8 cellular contexts compared by ENCODE assay signal in genomic region chr17:47949197-47949759, GRCh38. TPM values are rescaled to one million over a fixed set of nuclear protein-coding genes. Genes with fewer than 3 reads are reported as not detected.
DNase-seq lines count a peak whose midpoint lies in the region; ATAC-seq, FAIRE-seq and TF ChIP-seq lines count a peak whose summit lies in the region.

No MANE protein-coding gene starts in this region.

- H3K36me3 Mint-ChIP-seq in effector memory CD8-positive, alpha-beta T cell (ENCODE audit: insufficient read depth) = peaks cover 12% of the 10 kb centered on the region

- no peak overlapping the region for H2BK120ac ChIP-seq in mesendoderm (ENCODE audit: low read depth, low read length)

- peaks cover 2% of the 10 kb centered on the region for H3K4me1 ChIP-seq in mesendoderm (ENCODE audit: control insufficient read depth, low read depth, low read length)

- peak overlapping the region; percentile 42 for H3K18ac ChIP-seq in mesendoderm (ENCODE audit: low read length)

- FAIRE-seq in GM12892 (lab: Jason Lieb, UNC) = peak; percentile 93

- no peak overlapping the region for H3K27ac ChIP-seq in mesendoderm (ENCODE audit: low read depth, low read length)

- peak overlapping the region; percentile 8 for H2BK15ac ChIP-seq in mesendoderm (replicated peaks; ENCODE audit: low read depth)

- peak overlapping the region; percentile 40 for H3K9ac ChIP-seq in mesendoderm (ENCODE audit: low read length)

- peak overlapping the region; percentile 59 to 71 for H3K4me3 Mint-ChIP-seq in effector memory CD8-positive, alpha-beta T cell

- H3K27me3 Mint-ChIP-seq in effector memory CD8-positive, alpha-beta T cell = no peaks in the 10 kb centered on the region

- no peaks in the 10 kb centered on the region for H3K79me1 ChIP-seq in mesendoderm (ENCODE audit: low read length)

- peaks cover 30 to 33% of the 10 kb centered on the region in 2 donors for H3K4me1 Mint-ChIP-seq in effector memory CD8-positive, alpha-beta T cell (ENCODE audit: low read depth in 2 of 2)

- H3K27me3 ChIP-seq in mesendoderm (ENCODE audit: insufficient read depth, low read length, poor library complexity) = no peaks in the 10 kb centered on the region

- H3K23ac ChIP-seq in mesendoderm (ENCODE audit: low read length) = no peak overlapping the region

- peak overlapping the region; percentile 30 to 75 for H3K27ac Mint-ChIP-seq in effector memory CD8-positive, alpha-beta T cell

- H3K56ac ChIP-seq in mesendoderm (ENCODE audit: low read length) = peak overlapping the region; percentile 68

- DNase-seq in GM12892 (ENCODE audit: insufficient read length) (peak; percentile 70), HPDE6-E6E7 (ENCODE audit: extremely low spot score) (peak; percentile 66), NCI-H82 treated with DMSO at 0.1 percent for 48 hours (lab: John Stamatoyannopoulos, UW; ENCODE audit: unreplicated experiment) (peak; percentile 65), mesendoderm (peak; percentile 88), cortex of kidney (lab: John Stamatoyannopoulos, UW) (no peak)
- peak; percentile 92 for DNase-seq in activated CD8-positive, alpha-beta memory T cell treated with anti-CD3 and anti-CD28 coated beads for 24 hours
- peak; percentile 69 to 76 (median 73) for DNase-seq in effector memory CD8-positive, alpha-beta T cell
- peak; percentile 71 for DNase-seq in stimulated activated CD8-positive, alpha-beta memory T cell treated with anti-CD3 and anti-CD28 coated beads, Interleukin-12 subunit alpha, Interleukin-12 subunit beta, amount 100 ng/mL, for 1 hour (ENCODE audit: low read depth)

- no peak overlapping the region for H3K4me3 ChIP-seq in mesendoderm (ENCODE audit: low read length)

- H4K8ac ChIP-seq in mesendoderm (ENCODE audit: low read depth, low read length) = no peak overlapping the region

- H3K9me3 Mint-ChIP-seq in effector memory CD8-positive, alpha-beta T cell = no peaks in the 10 kb centered on the region

- peak overlapping the region; percentile 10 for H3K4me2 ChIP-seq in mesendoderm (ENCODE audit: low read length)

- peak; percentile 67 for ATAC-seq in effector memory CD8-positive, alpha-beta T cell (replicated peaks)

- no peak overlapping the region for H4K5ac ChIP-seq in mesendoderm (ENCODE audit: low read length)

- no peaks in the 10 kb centered on the region for H3K79me2 ChIP-seq in mesendoderm (ENCODE audit: control insufficient read depth, insufficient read depth, low read length)

- WGBS in mesendoderm (ENCODE audit: extremely low coverage, insufficient coverage, low lambda C conversion rate) = no CpG with 5 or more reads among the region's 22 CpGs

- H2AK5ac ChIP-seq in mesendoderm (ENCODE audit: low read length) = no peak overlapping the region

- no peak overlapping the region for H3K4ac ChIP-seq in mesendoderm (ENCODE audit: low read depth, low read length)

- no peak overlapping the region for H2BK5ac ChIP-seq in mesendoderm (ENCODE audit: low read length)

- TF ChIP-seq POLR2A in GM12892 (IDR thresholded peaks at IDR 0.05; ENCODE audit: low read depth, low read length) = no peak

- H3K36me3 ChIP-seq in mesendoderm (ENCODE audit: control insufficient read depth, insufficient read depth, low read length) = no peaks in the 10 kb centered on the region

RNA-seq across cellular contexts. Expression of gene PNPO, which starts 7.9 kb away (rescaled TPM):
- 18.2 TPM for polyA plus RNA-seq in GM12892 (2012; ENCODE audit: missing spikeins)
- polyA plus RNA-seq in mesendoderm (2013, experiment 1 of 2) = 2.6 TPM
- 2.9 TPM for polyA plus RNA-seq in mesendoderm (2013, experiment 2 of 2)

RNA-seq across cellular contexts. Expression of gene PRR15L, which starts 8.4 kb away (rescaled TPM):
- polyA plus RNA-seq in GM12892 (2012; ENCODE audit: missing spikeins) = 0.17 TPM
- 0.03 TPM for polyA plus RNA-seq in mesendoderm (2013, experiment 1 of 2)
- polyA plus RNA-seq in mesendoderm (2013, experiment 2 of 2) = 0.03 TPM

RNA-seq across cellular contexts. Expression of gene CDK5RAP3, which starts 21.6 kb away (rescaled TPM):
- polyA plus RNA-seq in GM12892 (2012; ENCODE audit: missing spikeins) = 167 TPM
- 56.8 TPM for polyA plus RNA-seq in mesendoderm (2013, experiment 1 of 2)
- 57.6 TPM for polyA plus RNA-seq in mesendoderm (2013, experiment 2 of 2)

RNA-seq across cellular contexts. Expression of gene SP2, which starts 53.2 kb away (rescaled TPM):
- 5.5 TPM for polyA plus RNA-seq in GM12892 (2012; ENCODE audit: missing spikeins)
- 32.7 TPM for polyA plus RNA-seq in mesendoderm (2013, experiment 1 of 2)
- 32.4 TPM for polyA plus RNA-seq in mesendoderm (2013, experiment 2 of 2)
